Comparison of ENCODE assay signal across 26 cellular contexts in the genomic region with DNA sequence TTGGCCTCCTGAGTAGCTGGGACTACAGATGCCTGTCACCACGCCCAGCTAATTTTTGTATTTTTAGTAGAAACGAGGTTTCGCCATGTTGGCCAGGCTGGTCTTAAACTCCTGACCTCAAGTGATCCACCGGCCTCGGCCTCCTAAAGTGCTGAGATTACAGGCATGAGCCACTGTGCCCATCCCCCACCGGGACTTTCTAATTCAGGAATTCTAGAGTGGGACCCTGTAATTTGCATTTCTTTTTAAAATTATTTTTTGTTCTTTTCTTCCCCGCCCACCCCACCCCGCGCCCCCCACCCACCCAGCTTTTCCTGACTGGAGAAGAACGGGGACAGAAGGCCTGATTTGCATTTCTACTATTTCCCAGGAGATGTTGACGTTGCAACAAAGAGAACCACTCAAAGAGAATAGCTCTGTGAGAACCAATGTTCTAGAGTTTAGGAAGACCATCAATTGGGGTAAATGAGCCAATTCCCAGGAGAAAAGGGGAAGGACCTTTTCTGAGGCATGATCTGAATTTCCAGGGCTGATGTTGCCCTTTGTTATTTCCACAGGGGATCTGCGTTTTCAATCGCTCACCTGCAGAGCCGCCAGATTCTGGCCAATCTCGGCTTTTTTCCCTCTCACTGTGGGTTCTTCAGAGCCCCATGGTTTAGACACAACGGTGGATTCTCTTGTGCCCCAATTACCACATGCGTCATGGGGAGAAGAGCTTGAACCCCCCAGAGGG. TPM values are rescaled to one million over a fixed set of nuclear protein-coding genes. Genes with fewer than 3 reads are reported as not detected.
"Had no signal": no experiment of that assay in that cellular context is flagged by ENCODE, and none has a peak within 500 bp of the region (broad histone marks: within the 10 kb centered on the region; RNA-seq: fewer than 3 reads in every experiment).

No MANE protein-coding gene starts in this region.

- H3K36me3 ChIP-seq: heart right ventricle, tibial artery had no signal

- H3K4me1 Mint-ChIP-seq: activated CD4-positive, alpha-beta T cell treated with anti-CD3 and anti-CD28 coated beads, Interleukin-2, amount 10 ng/mL, durations not matched to agents 7 days and 5 days; activated CD8-positive, alpha-beta memory T cell treated with anti-CD3 and anti-CD28 coated beads, Interleukin-2, amount 10 ng/mL, durations not matched to agents 7 days and 5 days; activated naive CD8-positive, alpha-beta T cell treated with anti-CD3 and anti-CD28 coated beads, Interleukin-2, amount 50 U/mL, for 24 hours; memory B cell; nephron progenitor cell had no signal

- H3K4me1 ChIP-seq: heart right ventricle, parathyroid adenoma, tibial artery had no signal

- H3K9ac ChIP-seq: parathyroid adenoma had no signal

- DNase-seq: activated CD4-positive, alpha-beta T cell treated with anti-CD3 and anti-CD28 coated beads, Interleukin-2, amount 10 ng/mL, durations not matched to agents 7 days and 5 days; activated CD4-positive, CD25-positive, alpha-beta regulatory T cell treated with anti-CD3 and anti-CD28 coated beads, Interleukin-2, amount 50 U/mL, for 72 hours; activated CD8-positive, alpha-beta memory T cell treated with anti-CD3 and anti-CD28 coated beads, Interleukin-2, amount 10 ng/mL, durations not matched to agents 7 days and 5 days; activated CD8-positive, alpha-beta T cell treated with anti-CD3 and anti-CD28 coated beads for 36 hours; activated effector memory CD4-positive, alpha-beta T cell treated with anti-CD3 and anti-CD28 coated beads, Interleukin-2, amount 50 U/mL, for 16 hours; activated naive CD4-positive, alpha-beta T cell treated with anti-CD3 and anti-CD28 coated beads, Interleukin-2, amount 50 U/mL, for 16 hours; activated naive CD8-positive, alpha-beta T cell treated with anti-CD3 and anti-CD28 coated beads, Interleukin-2, amount 50 U/mL, for 24 hours; activated T-cell treated with anti-CD3 and anti-CD28 coated beads for 4 hours; cerebellar nuclear complex; cortex of kidney; heart right ventricle; left colon; nephron progenitor cell; nucleus accumbens; right cardiac atrium; stimulated activated CD4-positive, alpha-beta T cell treated with anti-CD3 and anti-CD28 coated beads, Interleukin-1b, Interleukin-23, amount 100 ng/mL, for 48 hours; substantia nigra; tibial artery had no signal

- H3K27me3 Mint-ChIP-seq: activated CD4-positive, alpha-beta T cell treated with anti-CD3 and anti-CD28 coated beads, Interleukin-2, amount 10 ng/mL, durations not matched to agents 7 days and 5 days; activated CD8-positive, alpha-beta T cell treated with anti-CD3 and anti-CD28 coated beads for 36 hours had no signal

- H3K9me3 ChIP-seq: heart right ventricle, tibial artery had no signal

- H3K4me3 ChIP-seq: heart right ventricle, skin epidermis, tibial artery had no signal

- ATAC-seq: activated CD8-positive, alpha-beta memory T cell treated with anti-CD3 and anti-CD28 coated beads, Interleukin-2, amount 10 ng/mL, durations not matched to agents 7 days and 5 days; activated CD8-positive, alpha-beta T cell treated with anti-CD3 and anti-CD28 coated beads for 36 hours; activated naive CD8-positive, alpha-beta T cell treated with anti-CD3 and anti-CD28 coated beads, Interleukin-2, amount 50 U/mL, for 24 hours; heart right ventricle; left colon; right cardiac atrium had no signal

- H3K9me3 Mint-ChIP-seq: activated CD4-positive, alpha-beta T cell treated with anti-CD3 and anti-CD28 coated beads, Interleukin-2, amount 10 ng/mL, durations not matched to agents 7 days and 5 days; activated CD8-positive, alpha-beta T cell treated with anti-CD3 and anti-CD28 coated beads for 36 hours; activated naive CD8-positive, alpha-beta T cell treated with anti-CD3 and anti-CD28 coated beads, Interleukin-2, amount 50 U/mL, for 24 hours; memory B cell; nephron progenitor cell; stimulated activated naive CD8-positive, alpha-beta T cell treated with anti-CD3 and anti-CD28 coated beads, Interleukin-15, Interleukin-2, amounts not matched to agents 100 ng/mL and 50 ng/mL, for 24 hours had no signal

- H3K79me2 ChIP-seq: parathyroid adenoma had no signal

- H2AFZ ChIP-seq: parathyroid adenoma had no signal

- H3K4me3 Mint-ChIP-seq: activated CD4-positive, alpha-beta T cell treated with anti-CD3 and anti-CD28 coated beads, Interleukin-2, amount 10 ng/mL, durations not matched to agents 7 days and 5 days; activated CD8-positive, alpha-beta memory T cell treated with anti-CD3 and anti-CD28 coated beads, Interleukin-2, amount 10 ng/mL, durations not matched to agents 7 days and 5 days; activated CD8-positive, alpha-beta T cell treated with anti-CD3 and anti-CD28 coated beads for 36 hours; activated naive CD8-positive, alpha-beta T cell treated with anti-CD3 and anti-CD28 coated beads, Interleukin-2, amount 50 U/mL, for 24 hours; memory B cell; nephron progenitor cell; stimulated activated naive CD8-positive, alpha-beta T cell treated with anti-CD3 and anti-CD28 coated beads, Interleukin-15, Interleukin-2, amounts not matched to agents 100 ng/mL and 50 ng/mL, for 24 hours had no signal

- H3K27ac Mint-ChIP-seq: activated CD4-positive, alpha-beta T cell treated with anti-CD3 and anti-CD28 coated beads, Interleukin-2, amount 10 ng/mL, durations not matched to agents 7 days and 5 days; activated CD8-positive, alpha-beta memory T cell treated with anti-CD3 and anti-CD28 coated beads, Interleukin-2, amount 10 ng/mL, durations not matched to agents 7 days and 5 days; activated CD8-positive, alpha-beta T cell treated with anti-CD3 and anti-CD28 coated beads for 36 hours; activated naive CD8-positive, alpha-beta T cell treated with anti-CD3 and anti-CD28 coated beads, Interleukin-2, amount 50 U/mL, for 24 hours; memory B cell; nephron progenitor cell; stimulated activated naive CD8-positive, alpha-beta T cell treated with anti-CD3 and anti-CD28 coated beads, Interleukin-15, Interleukin-2, amounts not matched to agents 100 ng/mL and 50 ng/mL, for 24 hours had no signal

- H3K27ac ChIP-seq: heart right ventricle, parathyroid adenoma, skin epidermis, tibial artery had no signal

- H3K36me3 Mint-ChIP-seq: activated CD8-positive, alpha-beta memory T cell treated with anti-CD3 and anti-CD28 coated beads, Interleukin-2, amount 10 ng/mL, durations not matched to agents 7 days and 5 days; memory B cell had no signal

RNA-seq across cellular contexts. Expression of a gene that starts 33.2 kb away (rescaled TPM):
- total RNA-seq: activated CD4-positive, alpha-beta T cell treated with anti-CD3 and anti-CD28 coated beads, Interleukin-2, amount 10 ng/mL, durations not matched to agents 7 days and 5 days; activated CD8-positive, alpha-beta memory T cell treated with anti-CD3 and anti-CD28 coated beads, Interleukin-2, amount 10 ng/mL, durations not matched to agents 7 days and 5 days; activated CD8-positive, alpha-beta T cell treated with anti-CD3 and anti-CD28 coated beads for 36 hours; mononuclear cell; myocyte; pulmonary artery endothelial cell; T-helper 2 cell treated with Interferon-gamma antibody and Interleukin-4, amounts not matched to agents 100 ng/mL and 5 ng/mL, for 36 hours had no signal
